In genomic region chr9:133960568-133961129, GRCh38 we compare ENCODE assay signal across 1 cellular context.
TF ChIP-seq lines count a peak whose summit lies in the region.

No MANE protein-coding gene starts in this region.

TF ChIP-seq in SK-N-SH treated with all-trans-retinoic acid at 6 μM for 48 hours, 23 proteins besides CTCF, POLR2A, EP300 and RAD21 (continued from another document):
- TF ChIP-seq CREB5 (CRISPR knock-in tag; IDR thresholded peaks at IDR 0.05; ENCODE audit: low read depth) (no peak), GLIS3 (CRISPR knock-in tag; IDR thresholded peaks at IDR 0.05) (no peak), ARNTL (CRISPR knock-in tag; IDR thresholded peaks at IDR 0.05; ENCODE audit: borderline replicate concordance, low read depth) (no peak), TSHZ2 (CRISPR knock-in tag; IDR thresholded peaks at IDR 0.05) (no peak), CSRNP3 (CRISPR knock-in tag; IDR thresholded peaks at IDR 0.05) (no peak), ISL1 (CRISPR knock-in tag; IDR thresholded peaks at IDR 0.05) (no peak), BACH2 (CRISPR knock-in tag; IDR thresholded peaks at IDR 0.05; ENCODE audit: borderline replicate concordance) (no peak)
